In genomic region chr17:19365499-19365817, GRCh38 we compare ENCODE assay signal across 17 cellular contexts. TPM values are rescaled to one million over a fixed set of nuclear protein-coding genes. Genes with fewer than 3 reads are reported as not detected.
DNase-seq lines count a peak whose midpoint lies in the region; ATAC-seq, FAIRE-seq and TF ChIP-seq lines count a peak whose summit lies in the region.
"Had no signal": no experiment of that assay in that cellular context is flagged by ENCODE, and none has a peak within 500 bp of the region (broad histone marks: within the 10 kb centered on the region; RNA-seq: fewer than 3 reads in every experiment).

No MANE protein-coding gene starts in this region.

- peaks cover 8 to 19% (median 13%) of the 10 kb centered on the region in 3 donors for H3K27me3 Mint-ChIP-seq in immature natural killer cell (ENCODE audit: low read depth in 3 of 3)

- TF ChIP-seq CTCF in HepG2 (CRISPR knock-in tag; IDR thresholded peaks at IDR 0.05) (no peak), right lobe of liver (IDR thresholded peaks at IDR 0.05) (no peak), Peyer's patch (IDR thresholded peaks at IDR 0.05) (no peak), parathyroid adenoma (IDR thresholded peaks at IDR 0.05) (no peak), foreskin fibroblast (IDR thresholded peaks at IDR 0.05; ENCODE audit: low read depth, low read length) (no peak)

- peak; percentile 7 for ATAC-seq in HepG2
- ATAC-seq in right lobe of liver = no peak
- ATAC-seq in HG03039 (IDR thresholded peaks at IDR 0.05; ENCODE audit: unreplicated experiment) = no peak
- ATAC-seq: A549, GM23338 had no signal

- H3K4me3 Mint-ChIP-seq in immature natural killer cell = no peak overlapping the region
- H3K4me3 Mint-ChIP-seq: GM23338 had no signal

- H3K36me3 ChIP-seq in HepG2 (replicated peaks in 1 of 2; ENCODE audit: control insufficient read depth in 1 of 2, insufficient read depth in 2 of 2, low read length in 2 of 2) = no peaks in the 10 kb centered on the region
- H3K36me3 ChIP-seq in right lobe of liver = no peaks in the 10 kb centered on the region
- no peaks in the 10 kb centered on the region for H3K36me3 ChIP-seq in Peyer's patch
- H3K36me3 ChIP-seq in parathyroid adenoma (ENCODE audit: control insufficient read depth, insufficient read depth, low read length) = no peaks in the 10 kb centered on the region

- no peak overlapping the region for H2AFZ ChIP-seq in HepG2 (ENCODE audit: low read length)
- peak overlapping the region; percentile 80 for H2AFZ ChIP-seq in parathyroid adenoma
- H2AFZ ChIP-seq: GM23338 had no signal

- H3K4me1 Mint-ChIP-seq in immature natural killer cell = peaks cover 73 to 77% of the 10 kb centered on the region in 2 donors

- peaks cover 0 to 2% (median 0%) of the 10 kb centered on the region in 6 donors for H3K9me3 Mint-ChIP-seq in immature natural killer cell
- H3K9me3 Mint-ChIP-seq: CD8-positive, alpha-beta memory T cell; GM23338 had no signal

- H3K4me1 ChIP-seq in HepG2 (ENCODE audit: insufficient read depth, low read length) = peaks cover 86% of the 10 kb centered on the region
- H3K4me1 ChIP-seq in right lobe of liver = peaks cover 0 to 8% (median 3%) of the 10 kb centered on the region in 4 donors
- peaks cover 0 to 11% (median 5%) of the 10 kb centered on the region in 4 donors for H3K4me1 ChIP-seq in Peyer's patch
- H3K4me1 ChIP-seq in parathyroid adenoma = peaks cover 25% of the 10 kb centered on the region

- H3K27ac ChIP-seq in HepG2 (ENCODE audit: extremely low read length, insufficient read depth, low read length) (peak overlapping the region; percentile 61), right lobe of liver (no peak overlapping the region), Peyer's patch (no peak overlapping the region), parathyroid adenoma (no peak overlapping the region)

- no peak for FAIRE-seq in HepG2 (lab: Jason Lieb, UNC)
- FAIRE-seq: A549, GM12891 had no signal

- TF ChIP-seq POLR2A in HepG2 (IDR thresholded peaks at IDR 0.05; ENCODE audit: insufficient read depth in 1 of 2, low read depth in 2 of 2, low read length in 2 of 2) (no peak), right lobe of liver (IDR thresholded peaks at IDR 0.05) (no peak), Peyer's patch (IDR thresholded peaks at IDR 0.05) (no peak)

- TF ChIP-seq EP300 in HepG2 (IDR thresholded peaks at IDR 0.05; ENCODE audit: low read depth in 2 of 2, low read length in 2 of 2) (no peak), HepG2 (CRISPR knock-in tag; IDR thresholded peaks at IDR 0.05; ENCODE audit: borderline replicate concordance) (no peak)

- H3K4me2 ChIP-seq in HepG2 (ENCODE audit: low read depth, low read length) (peak overlapping the region; percentile 66), parathyroid adenoma (ENCODE audit: low read length) (no peak overlapping the region)
- H3K4me2 ChIP-seq: A549, GM23338 had no signal

- POLR2A ChIA-PET in HepG2 (lab: Yijun Ruan, JAX) = interaction anchor here (0.8 to 2.3 kb wide), 6 partner anchors 13 to 283 kb away, joined by 3 to 51 read pairs (median 4); partner anchors contain the start of genes ALDH3A2, MAPK7 and MFAP4

- in situ Hi-C loops in HepG2 (cut with HindIII; ENCODE audit: extremely low pct_ligation_motif_present, low pct_unique_long_range_greater_than_20kb) = loop anchor here (10.0 kb wide), 1 partner anchor 399 kb away; no protein-coding TSS in a partner anchor

- H3K9ac ChIP-seq in HepG2 (ENCODE audit: insufficient read depth, low read depth, low read length) (no peak overlapping the region), parathyroid adenoma (no peak overlapping the region)

- H4K20me1 ChIP-seq in HepG2 (ENCODE audit: insufficient read depth, low read length) = no peaks in the 10 kb centered on the region

- no TSS peak for BruUV-seq in HepG2 (replicated peaks; lab: Mats Ljungman, UMichigan)

- peaks cover 0 to 3% (median 0%) of the 10 kb centered on the region in 3 donors for H3K36me3 Mint-ChIP-seq in immature natural killer cell

- H3K79me2 ChIP-seq in HepG2 (ENCODE audit: insufficient read depth, low read length) = peaks cover 7% of the 10 kb centered on the region
- peaks cover 5% of the 10 kb centered on the region for H3K79me2 ChIP-seq in parathyroid adenoma

- H3K27me3 ChIP-seq in HepG2 (ENCODE audit: control insufficient read depth in 1 of 2, insufficient read depth in 2 of 2, low read length in 2 of 2) (no peaks in the 10 kb centered on the region), right lobe of liver (no peaks in the 10 kb centered on the region), Peyer's patch (no peaks in the 10 kb centered on the region), parathyroid adenoma (ENCODE audit: control insufficient read depth, insufficient read depth, low read length) (no peaks in the 10 kb centered on the region)

- H3K9me3 ChIP-seq in HepG2 (ENCODE audit: low read length) (no peaks in the 10 kb centered on the region), right lobe of liver (no peaks in the 10 kb centered on the region), Peyer's patch (no peaks in the 10 kb centered on the region), parathyroid adenoma (ENCODE audit: control insufficient read depth, low read length) (no peaks in the 10 kb centered on the region)
- H3K9me3 ChIP-seq: A549, Caco-2 had no signal

- TF ChIP-seq RAD21 in HepG2 (CRISPR knock-in tag; IDR thresholded peaks at IDR 0.05) = no peak

- intact Hi-C loops in HepG2 (cut with micrococcal nuclease; ENCODE audit: unreplicated experiment) = loop anchor here (1.0 kb wide), 1 partner anchor 13 kb away; the partner anchor contains the start of gene MAPK7
- intact Hi-C loops in right lobe of liver (cut with DNase I) = loop anchor here in 1 of 2 donors (10.0 kb wide), 1 partner anchor 89 kb away; no protein-coding TSS in a partner anchor

- WGBS in HepG2 (ENCODE audit: low lambda C conversion rate) = 56% methylated on average over 3 of the region's 4 CpGs
- 85% methylated on average over 3 of the region's 4 CpGs for WGBS in right lobe of liver (ENCODE audit: insufficient coverage, low coverage, low lambda C conversion rate, missing lambda C conversion rate)

- peak overlapping the region in 5 of 6 donors; percentile 70 to 98 (median 81) for H3K27ac Mint-ChIP-seq in immature natural killer cell
- H3K27ac Mint-ChIP-seq: GM23338 had no signal

- CTCF ChIA-PET in HepG2 (lab: Yijun Ruan, JAX; ENCODE audit: low intra/inter-chr PET ratio, low total read pairs) = no interaction called here

- no peak for DNase-seq in HepG2 (ENCODE audit: low spot score)
- no peak for DNase-seq in right lobe of liver
- DNase-seq in Peyer's patch = peak in 2 of 3 donors; percentile 39 to 41
- no peak for DNase-seq in immature natural killer cell
- DNase-seq in foreskin fibroblast = no peak
- DNase-seq in NCI-H1417 (lab: John Stamatoyannopoulos, UW) = no peak
- DNase-seq: DMS79, H7, IMR-90 had no signal

- H3K4me3 ChIP-seq in HepG2 (replicated peaks in 1 of 3; ENCODE audit: insufficient read depth in 1 of 3, low read depth in 2 of 3, low read length in 3 of 3) (peak overlapping the region in 1 of 3 experiments; percentile 35; a peak in 2 of 6 replicates), right lobe of liver (no peak overlapping the region), Peyer's patch (no peak overlapping the region), parathyroid adenoma (ENCODE audit: low read depth, low read length) (no peak overlapping the region), foreskin fibroblast (ENCODE audit: low read depth in 1 of 2, low read length in 2 of 2) (no peak overlapping the region)
- H3K4me3 ChIP-seq: A549, GM23338 had no signal

RNA-seq across cellular contexts. Expression of gene B9D1, which starts 2.9 kb away (rescaled TPM):
- total RNA-seq in HepG2 (2016; rRNA removed; fragmentation: Illumina TruSeq; extraction: Trizol) (26.2 and 27.7 TPM in 2 replicates), right lobe of liver (10 to 100 TPM in 2 of 6 experiments, 1 to 10 TPM in 4; 2.3 to 27.9 (median 5.7) TPM), Peyer's patch (10 to 100 TPM in 1 of 4 donors, 1 to 10 TPM in 2, not detected in 1; 4.5 to 15.7 (median 5.6) TPM)
- 7.2 and 9.1 TPM in 2 replicates for total RNA-seq in HepG2 (2016; cell fraction: cytosol; rRNA removed; fragmentation: Illumina TruSeq; extraction: Trizol; ENCODE audit: low read depth)
- 28.5 TPM in 2 replicates for total RNA-seq in HepG2 (2016; cell fraction: insoluble cytoplasmic fraction; rRNA removed; fragmentation: Illumina TruSeq; extraction: Trizol)
- 9.6 and 12.5 TPM in 2 replicates for total RNA-seq in HepG2 (2016; cell fraction: membrane; rRNA removed; fragmentation: Illumina TruSeq; extraction: Trizol)
- total RNA-seq in HepG2 (2016; cell fraction: nucleus; rRNA removed; fragmentation: Illumina TruSeq; extraction: Trizol) = 16.8 and 19.2 TPM in 2 replicates
- polyA plus RNA-seq in HepG2 (2011; rRNA removed) (28.7 and 31.1 TPM in 2 replicates), immature natural killer cell (1 to 10 TPM; 2.5 to 4.4 (median 2.5) TPM)
- polyA plus RNA-seq in HepG2 (2011; cell fraction: cytosol; rRNA removed) = 19.7 and 34.3 TPM in 2 replicates
- polyA plus RNA-seq in HepG2 (2011; cell fraction: nucleus; rRNA removed) = 46.3 and 48.7 TPM in 2 replicates
- polyA plus RNA-seq in HepG2 (2012) = 11.8 and 12.8 TPM in 2 replicates
- polyA plus RNA-seq in HepG2 (2016; cell fraction: cytosol; fragmentation: Illumina TruSeq; extraction: Trizol; ENCODE audit: low read depth) = 6.7 and 10.3 TPM in 2 replicates
- polyA plus RNA-seq in HepG2 (2016; cell fraction: insoluble cytoplasmic fraction; fragmentation: Illumina TruSeq; extraction: Trizol; ENCODE audit: low read depth) = 27.9 and 32.0 TPM in 2 replicates
- 6.2 and 7.2 TPM in 2 replicates for polyA plus RNA-seq in HepG2 (2016; cell fraction: membrane; fragmentation: Illumina TruSeq; extraction: Trizol; ENCODE audit: low read depth)
- polyA plus RNA-seq in HepG2 (2016; cell fraction: nucleus; fragmentation: Illumina TruSeq; extraction: Trizol; ENCODE audit: insufficient read depth, low read depth) = 31.9 and 36.2 TPM in 2 replicates
- polyA minus RNA-seq in HepG2 (2011; rRNA and poly(A)+ RNA removed; ENCODE audit: low replicate concordance) = 24.4 and 68.8 TPM in 2 replicates
- 7.4 and 11.4 TPM in 2 replicates for polyA minus RNA-seq in HepG2 (2011; cell fraction: cytosol; rRNA and poly(A)+ RNA removed)
- polyA minus RNA-seq in HepG2 (2011; cell fraction: nucleus; rRNA and poly(A)+ RNA removed) = 19.1 and 22.0 TPM in 2 replicates

RNA-seq across cellular contexts. Expression of gene MAPK7, which starts 12.8 kb away (rescaled TPM):
- 2.9 and 3.7 TPM in 2 replicates for total RNA-seq in HepG2 (2016; rRNA removed; fragmentation: Illumina TruSeq; extraction: Trizol)
- total RNA-seq in HepG2 (2016; cell fraction: cytosol; rRNA removed; fragmentation: Illumina TruSeq; extraction: Trizol; ENCODE audit: low read depth) = 2.7 and 3.5 TPM in 2 replicates
- 3.5 and 4.6 TPM in 2 replicates for total RNA-seq in HepG2 (2016; cell fraction: insoluble cytoplasmic fraction; rRNA removed; fragmentation: Illumina TruSeq; extraction: Trizol)
- total RNA-seq in HepG2 (2016; cell fraction: membrane; rRNA removed; fragmentation: Illumina TruSeq; extraction: Trizol) = 4.4 and 4.5 TPM in 2 replicates
- 5.1 and 5.6 TPM in 2 replicates for total RNA-seq in HepG2 (2016; cell fraction: nucleus; rRNA removed; fragmentation: Illumina TruSeq; extraction: Trizol)
- 5.9 and 6.4 TPM in 2 replicates for polyA plus RNA-seq in HepG2 (2011; rRNA removed)
- 2.6 TPM in 2 replicates for polyA plus RNA-seq in HepG2 (2011; cell fraction: cytosol; rRNA removed)
- polyA plus RNA-seq in HepG2 (2011; cell fraction: nucleus; rRNA removed) = 15.5 and 19.3 TPM in 2 replicates
- polyA plus RNA-seq in HepG2 (2012) = 4.7 and 7.2 TPM in 2 replicates
- polyA plus RNA-seq in HepG2 (2016; cell fraction: cytosol; fragmentation: Illumina TruSeq; extraction: Trizol; ENCODE audit: low read depth) = 2.3 and 3.1 TPM in 2 replicates
- 5.8 and 8.5 TPM in 2 replicates for polyA plus RNA-seq in HepG2 (2016; cell fraction: insoluble cytoplasmic fraction; fragmentation: Illumina TruSeq; extraction: Trizol; ENCODE audit: low read depth)
- 4.2 TPM in 2 replicates for polyA plus RNA-seq in HepG2 (2016; cell fraction: membrane; fragmentation: Illumina TruSeq; extraction: Trizol; ENCODE audit: low read depth)
- 12.9 and 19.5 TPM in 2 replicates for polyA plus RNA-seq in HepG2 (2016; cell fraction: nucleus; fragmentation: Illumina TruSeq; extraction: Trizol; ENCODE audit: insufficient read depth, low read depth)
- 23.8 and 23.9 TPM in 2 replicates for polyA minus RNA-seq in HepG2 (2011; rRNA and poly(A)+ RNA removed; ENCODE audit: low replicate concordance)
- 4.7 and 7.5 TPM in 2 replicates for polyA minus RNA-seq in HepG2 (2011; cell fraction: cytosol; rRNA and poly(A)+ RNA removed)
- 20.3 and 20.4 TPM in 2 replicates for polyA minus RNA-seq in HepG2 (2011; cell fraction: nucleus; rRNA and poly(A)+ RNA removed)
- total RNA-seq in right lobe of liver = 1 to 10 TPM; 5.7 to 9.2 (median 6.7) TPM
- total RNA-seq in Peyer's patch = 10 to 100 TPM; 35.0 to 60.7 (median 46.5) TPM
- polyA plus RNA-seq in immature natural killer cell = 10 to 100 TPM in 1 of 3 donors, 1 to 10 TPM in 2; 3.4 to 23.0 (median 7.3) TPM

RNA-seq across cellular contexts. Expression of gene MFAP4, which starts 21.5 kb away (rescaled TPM):
- total RNA-seq in HepG2 (2016; rRNA removed; fragmentation: Illumina TruSeq; extraction: Trizol) (not detected in 2 replicates), right lobe of liver (10 to 100 TPM in 2 of 6 experiments, 1 to 10 TPM in 4; 2.3 to 12.0 (median 6.5) TPM), Peyer's patch (10 to 100 TPM; 12.6 to 70.8 (median 43.9) TPM)
- total RNA-seq in HepG2 (2016; cell fraction: cytosol; rRNA removed; fragmentation: Illumina TruSeq; extraction: Trizol; ENCODE audit: low read depth) = not detected in 2 replicates
- 0.13 TPM in 1 of 2 replicates, not detected in the other for total RNA-seq in HepG2 (2016; cell fraction: insoluble cytoplasmic fraction; rRNA removed; fragmentation: Illumina TruSeq; extraction: Trizol)
- not detected in 2 replicates for total RNA-seq in HepG2 (2016; cell fraction: membrane; rRNA removed; fragmentation: Illumina TruSeq; extraction: Trizol)
- total RNA-seq in HepG2 (2016; cell fraction: nucleus; rRNA removed; fragmentation: Illumina TruSeq; extraction: Trizol) = not detected in 2 replicates
- polyA plus RNA-seq in HepG2 (2011; rRNA removed) (0.08 and 0.59 TPM in 2 replicates), immature natural killer cell (under 1 TPM in 1 of 3 donors, not detected in 2; 0.18 TPM)
- 0.16 and 0.23 TPM in 2 replicates for polyA plus RNA-seq in HepG2 (2011; cell fraction: cytosol; rRNA removed)
- 0.23 and 0.88 TPM in 2 replicates for polyA plus RNA-seq in HepG2 (2011; cell fraction: nucleus; rRNA removed)
- 0.27 and 0.75 TPM in 2 replicates for polyA plus RNA-seq in HepG2 (2012)
- polyA plus RNA-seq in HepG2 (2016; cell fraction: cytosol; fragmentation: Illumina TruSeq; extraction: Trizol; ENCODE audit: low read depth) = not detected in 2 replicates
- not detected in 2 replicates for polyA plus RNA-seq in HepG2 (2016; cell fraction: insoluble cytoplasmic fraction; fragmentation: Illumina TruSeq; extraction: Trizol; ENCODE audit: low read depth)
- polyA plus RNA-seq in HepG2 (2016; cell fraction: membrane; fragmentation: Illumina TruSeq; extraction: Trizol; ENCODE audit: low read depth) = not detected in 2 replicates
- not detected in 2 replicates for polyA plus RNA-seq in HepG2 (2016; cell fraction: nucleus; fragmentation: Illumina TruSeq; extraction: Trizol; ENCODE audit: insufficient read depth, low read depth)
- 0.12 TPM in 1 of 2 replicates, not detected in the other for polyA minus RNA-seq in HepG2 (2011; rRNA and poly(A)+ RNA removed; ENCODE audit: low replicate concordance)
- polyA minus RNA-seq in HepG2 (2011; cell fraction: cytosol; rRNA and poly(A)+ RNA removed) = 0.69 TPM in 1 of 2 replicates, not detected in the other
- not detected in 2 replicates for polyA minus RNA-seq in HepG2 (2011; cell fraction: nucleus; rRNA and poly(A)+ RNA removed)
- total RNA-seq: Caco-2; CD8-positive, alpha-beta memory T cell; G401 had no signal
- polyA plus RNA-seq: CD8-positive, alpha-beta memory T cell had no signal

RNA-seq across cellular contexts. Expression of gene RNF112, which starts 45.6 kb away (rescaled TPM):
- total RNA-seq in HepG2 (2016; rRNA removed; fragmentation: Illumina TruSeq; extraction: Trizol) (not detected in 2 replicates), right lobe of liver (under 1 TPM; 0.12 to 0.86 (median 0.54) TPM), Peyer's patch (10 to 100 TPM in 1 of 4 donors, 1 to 10 TPM in 3; 1.2 to 47.0 (median 2.0) TPM)
- not detected in 2 replicates for total RNA-seq in HepG2 (2016; cell fraction: cytosol; rRNA removed; fragmentation: Illumina TruSeq; extraction: Trizol; ENCODE audit: low read depth)
- not detected in 2 replicates for total RNA-seq in HepG2 (2016; cell fraction: insoluble cytoplasmic fraction; rRNA removed; fragmentation: Illumina TruSeq; extraction: Trizol)
- not detected in 2 replicates for total RNA-seq in HepG2 (2016; cell fraction: membrane; rRNA removed; fragmentation: Illumina TruSeq; extraction: Trizol)
- not detected in 2 replicates for total RNA-seq in HepG2 (2016; cell fraction: nucleus; rRNA removed; fragmentation: Illumina TruSeq; extraction: Trizol)
- polyA plus RNA-seq in HepG2 (2011; rRNA removed) (0.01 and 0.05 TPM in 2 replicates), immature natural killer cell (not detected)
- 0.01 TPM in 1 of 2 replicates, not detected in the other for polyA plus RNA-seq in HepG2 (2011; cell fraction: cytosol; rRNA removed)
- 0.73 and 0.85 TPM in 2 replicates for polyA plus RNA-seq in HepG2 (2011; cell fraction: nucleus; rRNA removed)
- polyA plus RNA-seq in HepG2 (2012) = 0.27 and 0.52 TPM in 2 replicates
- polyA plus RNA-seq in HepG2 (2016; cell fraction: cytosol; fragmentation: Illumina TruSeq; extraction: Trizol; ENCODE audit: low read depth) = not detected in 2 replicates
- polyA plus RNA-seq in HepG2 (2016; cell fraction: insoluble cytoplasmic fraction; fragmentation: Illumina TruSeq; extraction: Trizol; ENCODE audit: low read depth) = not detected in 2 replicates
- polyA plus RNA-seq in HepG2 (2016; cell fraction: membrane; fragmentation: Illumina TruSeq; extraction: Trizol; ENCODE audit: low read depth) = not detected in 2 replicates
- not detected in 2 replicates for polyA plus RNA-seq in HepG2 (2016; cell fraction: nucleus; fragmentation: Illumina TruSeq; extraction: Trizol; ENCODE audit: insufficient read depth, low read depth)
- 0.14 TPM in 1 of 2 replicates, not detected in the other for polyA minus RNA-seq in HepG2 (2011; rRNA and poly(A)+ RNA removed; ENCODE audit: low replicate concordance)
- not detected in 2 replicates for polyA minus RNA-seq in HepG2 (2011; cell fraction: cytosol; rRNA and poly(A)+ RNA removed)
- 0.13 TPM in 1 of 2 replicates, not detected in the other for polyA minus RNA-seq in HepG2 (2011; cell fraction: nucleus; rRNA and poly(A)+ RNA removed)
- total RNA-seq: Caco-2, G401 had no signal
- polyA plus RNA-seq: CD8-positive, alpha-beta memory T cell had no signal

Comparison
In these comparisons a context has a peak if more than half of its experiments do, and no peak if none do; other contexts are left out.
1. DNase-seq: peak in Peyer's patch (2 of 3); none in HepG2 (single experiment), right lobe of liver (0 of 3), immature natural killer cell (0 of 3), foreskin fibroblast (0 of 2) and NCI-H1417 (0 of 3).